ENCODE assay signal across 30 cellular contexts in genomic region chr7:42212541-42213090, GRCh38. TPM values are rescaled to one million over a fixed set of nuclear protein-coding genes. Genes with fewer than 3 reads are reported as not detected.
"Had no signal": no experiment of that assay in that cellular context is flagged by ENCODE, and none has a peak within 500 bp of the region (broad histone marks: within the 10 kb centered on the region; RNA-seq: fewer than 3 reads in every experiment).

No MANE protein-coding gene starts in this region.

- H3K9me3 Mint-ChIP-seq: activated B cell treated with CpG ODN at 0.5 μM for 24 hours; activated T-cell treated with anti-CD3 and anti-CD28 coated beads, Interleukin-2, amount 50 U/mL, for 4 hours; activated T-helper 2 cell treated with anti-CD3 and anti-CD28 coated beads, Interferon-gamma antibody, Interleukin-2, Interleukin-4, amounts not matched to agents 10 μg/mL and 5 μg/mL and 100 μg/mL, durations not matched to agents 14 hours and 24 hours and 36 hours; natural killer cell treated with Interleukin-12 subunit alpha and Interleukin-12 subunit beta and Interleukin-15 and Interleukin-18, amount 100 ng/mL, for 72 hours; stimulated activated naive B cell treated with anti-CD40 and anti-IgM and Interleukin-4, amounts not matched to agents 10 μg/mL and 1 μg/mL and 100 μg/mL, for 72 hours had no signal

- H3K4me1 Mint-ChIP-seq: activated B cell treated with CpG ODN at 0.5 μM for 24 hours; activated CD4-positive, alpha-beta T cell treated with anti-CD3 and anti-CD28 coated beads for 36 hours; stimulated activated naive B cell treated with anti-CD40 and anti-IgM and Interleukin-4, amounts not matched to agents 10 μg/mL and 1 μg/mL and 100 μg/mL, for 72 hours had no signal

- H3K9me3 ChIP-seq: ascending aorta, left ventricle myocardium inferior, thoracic aorta, upper lobe of left lung had no signal

- H3K4me3 Mint-ChIP-seq: activated B cell treated with CpG ODN at 0.5 μM for 24 hours; activated CD4-positive, alpha-beta T cell treated with anti-CD3 and anti-CD28 coated beads for 36 hours; activated naive CD8-positive, alpha-beta T cell; activated T-cell treated with anti-CD3 and anti-CD28 coated beads, Interleukin-2, amount 50 U/mL, for 4 hours; natural killer cell treated with Interleukin-12 subunit alpha and Interleukin-12 subunit beta and Interleukin-15 and Interleukin-18, amount 100 ng/mL, for 72 hours; stimulated activated naive B cell treated with anti-CD40 and anti-IgM and Interleukin-4, amounts not matched to agents 10 μg/mL and 1 μg/mL and 100 μg/mL, for 72 hours had no signal

- H3K27me3 ChIP-seq: adrenal gland, ascending aorta, upper lobe of left lung had no signal

- H3K36me3 Mint-ChIP-seq: activated naive CD8-positive, alpha-beta T cell; natural killer cell treated with Interleukin-12 subunit alpha and Interleukin-12 subunit beta and Interleukin-15 and Interleukin-18, amount 100 ng/mL, for 72 hours; stimulated activated naive B cell treated with anti-CD40 and anti-IgM and Interleukin-4, amounts not matched to agents 10 μg/mL and 1 μg/mL and 100 μg/mL, for 72 hours had no signal

- H3K4me1 ChIP-seq: ascending aorta, left ventricle myocardium inferior, upper lobe of left lung had no signal

- H3K36me3 ChIP-seq: adrenal gland, ascending aorta, left ventricle myocardium inferior, upper lobe of left lung had no signal

- DNase-seq: activated B cell treated with CpG ODN at 0.5 μM for 24 hours; activated CD4-positive, alpha-beta T cell treated with anti-CD3 and anti-CD28 coated beads for 36 hours; activated CD4-positive, alpha-beta T cell treated with anti-CD3 and anti-CD28 coated beads, Interleukin-2, amount 50 U/mL, for 48 hours; activated CD8-positive, alpha-beta memory T cell treated with anti-CD3 and anti-CD28 coated beads, Interleukin-2, amount 50 U/mL, for 48 hours; activated naive CD4-positive, alpha-beta T cell; activated T-cell treated with anti-CD3 and anti-CD28 coated beads, Interleukin-2, amount 50 U/mL, for 4 hours; adrenal gland; central memory CD4-positive, alpha-beta T cell; dermis blood vessel endothelial cell; effector memory CD4-positive, alpha-beta T cell; foreskin melanocyte; glutamatergic neuron; hippocampal formation; kidney glomerular epithelial cell; left ventricle myocardium inferior; mammary epithelial cell; occipital lobe; posterior cingulate gyrus; stimulated activated CD4-positive, alpha-beta T cell treated with anti-CD3 and anti-CD28 coated beads, Interleukin-2, amount 100 ng/mL, for 48 hours; stimulated activated CD8-positive, alpha-beta memory T cell treated with anti-CD3 and anti-CD28 coated beads, Interleukin-4, amount 100 ng/mL, for 48 hours; stimulated activated naive B cell treated with anti-CD40 and anti-IgM and Interleukin-4, amounts not matched to agents 10 μg/mL and 1 μg/mL and 100 μg/mL, for 72 hours; T1000; upper lobe of left lung had no signal

- ATAC-seq: activated CD4-positive, alpha-beta T cell treated with anti-CD3 and anti-CD28 coated beads for 36 hours; activated T-cell treated with anti-CD3 and anti-CD28 coated beads, Interleukin-2, amount 50 U/mL, for 4 hours; esophagus mucosa; natural killer cell treated with Interleukin-12 subunit alpha and Interleukin-12 subunit beta and Interleukin-15 and Interleukin-18, amount 100 ng/mL, for 72 hours; sciatic nerve; stimulated activated naive B cell treated with anti-CD40 and anti-IgM and Interleukin-4, amounts not matched to agents 10 μg/mL and 1 μg/mL and 100 μg/mL, for 72 hours had no signal

- H3K27ac Mint-ChIP-seq: activated B cell treated with CpG ODN at 0.5 μM for 24 hours; activated CD4-positive, alpha-beta T cell treated with anti-CD3 and anti-CD28 coated beads for 36 hours; activated naive CD8-positive, alpha-beta T cell; activated T-helper 2 cell treated with anti-CD3 and anti-CD28 coated beads, Interferon-gamma antibody, Interleukin-2, Interleukin-4, amounts not matched to agents 10 μg/mL and 5 μg/mL and 100 μg/mL, durations not matched to agents 14 hours and 24 hours and 36 hours; natural killer cell treated with Interleukin-12 subunit alpha and Interleukin-12 subunit beta and Interleukin-15 and Interleukin-18, amount 100 ng/mL, for 72 hours; stimulated activated naive B cell treated with anti-CD40 and anti-IgM and Interleukin-4, amounts not matched to agents 10 μg/mL and 1 μg/mL and 100 μg/mL, for 72 hours had no signal

- H3K27ac ChIP-seq: adrenal gland, ascending aorta, left ventricle myocardium inferior, thoracic aorta, upper lobe of left lung had no signal

- H3K27me3 Mint-ChIP-seq: activated B cell treated with CpG ODN at 0.5 μM for 24 hours had no signal

- H3K4me3 ChIP-seq: adrenal gland, ascending aorta, left ventricle myocardium inferior, thoracic aorta, upper lobe of left lung had no signal

RNA-seq across cellular contexts. Expression of gene GLI3, which starts 24.4 kb away (rescaled TPM):
- total RNA-seq: activated B cell treated with CpG ODN at 0.5 μM for 24 hours; activated T-helper 2 cell treated with anti-CD3 and anti-CD28 coated beads, Interferon-gamma antibody, Interleukin-2, Interleukin-4, amounts not matched to agents 10 μg/mL and 5 μg/mL and 100 μg/mL, durations not matched to agents 14 hours and 24 hours and 36 hours had no signal
